ENCODE assay signal across 8 cellular contexts in genomic region chr15:91021516-91022074, GRCh38. TPM values are rescaled to one million over a fixed set of nuclear protein-coding genes. Genes with fewer than 3 reads are reported as not detected.
DNase-seq lines count a peak whose midpoint lies in the region; ATAC-seq and TF ChIP-seq lines count a peak whose summit lies in the region.

No MANE protein-coding gene starts in this region.

- H3K4me3 ChIP-seq in hepatocyte (peak overlapping the region; percentile 46), skin epidermis (peak overlapping the region; percentile 80 to 95 (median 91))

- in situ Hi-C loops in G401 (cut with HindIII; ENCODE audit: low sequenced_read_pairs): no loop called here

- ATAC-seq in HG03280 (IDR thresholded peaks at IDR 0.05; ENCODE audit: unreplicated experiment): peak; percentile 23

- no peaks in the 10 kb centered on the region for H3K27me3 Mint-ChIP-seq in activated CD4-positive, alpha-beta memory T cell treated with anti-CD3 and anti-CD28 coated beads for 36 hours

- H3K9me3 Mint-ChIP-seq in activated CD4-positive, alpha-beta memory T cell treated with anti-CD3 and anti-CD28 coated beads for 36 hours: no peaks in the 10 kb centered on the region

- H3K4me3 Mint-ChIP-seq in activated CD4-positive, alpha-beta memory T cell treated with anti-CD3 and anti-CD28 coated beads for 36 hours: peak overlapping the region; percentile 89

- intact Hi-C loops in activated CD4-positive, alpha-beta memory T cell treated with anti-CD3 and anti-CD28 coated beads for 36 hours (cut with micrococcal nuclease): loop anchor here (1.0 to 10.0 kb wide), 3 partner anchors 27 to 833 kb away; partner anchors contain the start of genes PRC1 and SLCO3A1

- no peaks in the 10 kb centered on the region for H3K27me3 ChIP-seq in hepatocyte

- TF ChIP-seq CTCF in hepatocyte (IDR thresholded peaks at IDR 0.05; ENCODE audit: poor library complexity): no peak

- no peaks in the 10 kb centered on the region for H3K9me2 ChIP-seq in hepatocyte (replicated peaks; ENCODE audit: insufficient read depth)

- peaks cover 3% of the 10 kb centered on the region for H3K36me3 Mint-ChIP-seq in activated CD4-positive, alpha-beta memory T cell treated with anti-CD3 and anti-CD28 coated beads for 36 hours

- 10% methylated on average over 4 of the region's 4 CpGs for WGBS in hepatocyte (ENCODE audit: low lambda C conversion rate, missing lambda C conversion rate)

- H3K4me1 ChIP-seq in hepatocyte (ENCODE audit: insufficient read depth): peaks cover 11% of the 10 kb centered on the region

- peaks cover 40% of the 10 kb centered on the region for H3K79me2 ChIP-seq in hepatocyte

- H3K9me3 ChIP-seq in hepatocyte (ENCODE audit: low read depth): no peaks in the 10 kb centered on the region

- peaks cover 32% of the 10 kb centered on the region for H3K4me1 Mint-ChIP-seq in activated CD4-positive, alpha-beta memory T cell treated with anti-CD3 and anti-CD28 coated beads for 36 hours (ENCODE audit: low read depth)

- DNase-seq in Daoy (ENCODE audit: low read depth): peak; percentile 27
- no peak for DNase-seq in activated CD4-positive, alpha-beta memory T cell treated with anti-CD3 and anti-CD28 coated beads for 36 hours
- DNase-seq in hepatocyte (ENCODE audit: low spot score): no peak
- no peak for DNase-seq in G401 (ENCODE audit: low spot score)
- no peak for DNase-seq in SIG-M5 treated with dmso at 0.1 percent for 504 hours (lab: John Stamatoyannopoulos, UW; ENCODE audit: unreplicated experiment)
- no peak for DNase-seq in NCI-H2029 treated with DMSO at 0.1 percent for 48 hours (lab: John Stamatoyannopoulos, UW)

- no peaks in the 10 kb centered on the region for H4K20me1 ChIP-seq in hepatocyte (ENCODE audit: insufficient read depth, poor library complexity, severe bottlenecking)

- peak overlapping the region; percentile 90 for H3K27ac Mint-ChIP-seq in activated CD4-positive, alpha-beta memory T cell treated with anti-CD3 and anti-CD28 coated beads for 36 hours

- peak overlapping the region; percentile 89 for H2AFZ ChIP-seq in hepatocyte

- POLR2A ChIA-PET in activated CD4-positive, alpha-beta memory T cell treated with anti-CD3 and anti-CD28 coated beads for 36 hours (lab: Charles Lee): interaction anchor here (0.8 to 1.5 kb wide), 5 partner anchors 28 to 90 kb away, joined by 3 to 5 read pairs (median 4); partner anchors contain the start of genes HDDC3, PRC1 and RCCD1

- CTCF ChIA-PET in activated CD4-positive, alpha-beta memory T cell treated with anti-CD3 and anti-CD28 coated beads for 36 hours (lab: Charles Lee): interaction anchor here (1.0 to 3.9 kb wide), 6 partner anchors 12 to 250 kb away, joined by 3 to 24 read pairs (median 8); partner anchors contain the start of gene HDDC3

- peak overlapping the region; percentile 83 for H3K4me2 ChIP-seq in hepatocyte

- peak overlapping the region; percentile 68 for H3K27ac ChIP-seq in hepatocyte
- H3K27ac ChIP-seq in skin epidermis: peak overlapping the region in 19 of 21 experiments; percentile 71 to 94 (median 83)

- no peaks in the 10 kb centered on the region for H3K36me3 ChIP-seq in hepatocyte (replicated peaks; ENCODE audit: insufficient read depth, low read depth)

RNA-seq across cellular contexts. Expression of gene VPS33B, which starts 0.8 kb away (rescaled TPM):
- total RNA-seq in Daoy (2014; rRNA removed; shearing (Covaris generic)): 11.3 and 17.0 TPM in 2 replicates
- total RNA-seq in activated CD4-positive, alpha-beta memory T cell treated with anti-CD3 and anti-CD28 coated beads for 36 hours: 10 to 100 TPM; 26.4 to 26.5 TPM
- 8.0 and 11.7 TPM in 2 replicates for total RNA-seq in hepatocyte
- polyA plus RNA-seq in hepatocyte: 7.8 and 10.4 TPM in 2 replicates
- total RNA-seq in G401 (2014; rRNA removed; shearing (Covaris generic)): 8.9 and 12.8 TPM in 2 replicates

RNA-seq across cellular contexts. Expression of gene PRC1, which starts 27.3 kb away (rescaled TPM):
- total RNA-seq in Daoy (2014; rRNA removed; shearing (Covaris generic)): 357 and 446 TPM in 2 replicates
- 100 to 1,000 TPM; 151 to 158 TPM for total RNA-seq in activated CD4-positive, alpha-beta memory T cell treated with anti-CD3 and anti-CD28 coated beads for 36 hours
- total RNA-seq in hepatocyte: 29.2 and 35.8 TPM in 2 replicates
- 21.5 and 29.8 TPM in 2 replicates for polyA plus RNA-seq in hepatocyte
- 138 and 140 TPM in 2 replicates for total RNA-seq in G401 (2014; rRNA removed; shearing (Covaris generic))
